ENCODE assay signal across 9 cellular contexts in genomic region chr1:162151900-162152829, GRCh38.
DNase-seq lines count a peak whose midpoint lies in the region; ATAC-seq and TF ChIP-seq lines count a peak whose summit lies in the region.
"Had no signal": no experiment of that assay in that cellular context is flagged by ENCODE, and none has a peak within 500 bp of the region (broad histone marks: within the 10 kb centered on the region; RNA-seq: fewer than 3 reads in every experiment).

No MANE protein-coding gene starts in this region.

- peak; percentile 75 for DNase-seq in SKM-1 treated with dmso at 0.1 percent for 144 hours (lab: John Stamatoyannopoulos, UW; ENCODE audit: unreplicated experiment)
- no peak for DNase-seq in SKM-1 (lab: John Stamatoyannopoulos, UW; ENCODE audit: unreplicated experiment)
- DNase-seq in brain microvascular endothelial cell = peak; percentile 75
- no peak for DNase-seq in stimulated activated effector memory CD8-positive, alpha-beta T cell treated with anti-CD3 and anti-CD28 coated beads, Interleukin-12 subunit alpha, Interleukin-12 subunit beta, amount 100 ng/mL, for 72 hours (ENCODE audit: low spot score in 2 of 2)
- no peak for DNase-seq in psoas muscle
- no peak for DNase-seq in DMS53 treated with DMSO at 0.1 percent for 48 hours (lab: John Stamatoyannopoulos, UW; ENCODE audit: unreplicated experiment)
- no peak for DNase-seq in G401 (ENCODE audit: low spot score)

- no peaks in the 10 kb centered on the region for H3K36me3 ChIP-seq in brain microvascular endothelial cell (replicated peaks)
- H3K36me3 ChIP-seq in psoas muscle (ENCODE audit: insufficient read depth in 1 of 2, low read depth in 1 of 2) = no peaks in the 10 kb centered on the region
- H3K36me3 ChIP-seq: HAP-1 had no signal

- H3K4me3 ChIP-seq in brain microvascular endothelial cell (ENCODE audit: low read depth, low read length) (no peak overlapping the region), psoas muscle (no peak overlapping the region)
- H3K4me3 ChIP-seq: HAP-1 had no signal

- H3K9me3 Mint-ChIP-seq in stimulated activated effector memory CD8-positive, alpha-beta T cell treated with anti-CD3 and anti-CD28 coated beads, Interleukin-12 subunit alpha, Interleukin-12 subunit beta, amount 100 ng/mL, for 72 hours = peaks cover 3% of the 10 kb centered on the region

- in situ Hi-C loops in brain microvascular endothelial cell (cut with HindIII; ENCODE audit: low pct_ligation_motif_present, low sequenced_read_pairs) = no loop called here
- in situ Hi-C loops in G401 (cut with HindIII; ENCODE audit: low sequenced_read_pairs) = no loop called here

- no peaks in the 10 kb centered on the region for H3K4me1 ChIP-seq in psoas muscle
- H3K4me1 ChIP-seq: HAP-1 had no signal

- H3K4me1 Mint-ChIP-seq in stimulated activated effector memory CD8-positive, alpha-beta T cell treated with anti-CD3 and anti-CD28 coated beads, Interleukin-12 subunit alpha, Interleukin-12 subunit beta, amount 100 ng/mL, for 72 hours = no peaks in the 10 kb centered on the region

- ATAC-seq in HG03575 (IDR thresholded peaks at IDR 0.05; ENCODE audit: extremely low read depth, insufficient number of reproducible peaks, low FRiP score, unreplicated experiment) = peak; percentile 58
- ATAC-seq in stimulated activated effector memory CD8-positive, alpha-beta T cell treated with anti-CD3 and anti-CD28 coated beads, Interleukin-12 subunit alpha, Interleukin-12 subunit beta, amount 100 ng/mL, for 72 hours = peak; percentile 62
- ATAC-seq in psoas muscle = no peak

- intact Hi-C loops in psoas muscle (cut with DNase I) = loop anchor here in 1 of 2 donors (5.0 kb wide), 1 partner anchor 35 kb away; no protein-coding TSS in a partner anchor

- H3K27me3 ChIP-seq in brain microvascular endothelial cell (replicated peaks) = no peaks in the 10 kb centered on the region
- no peaks in the 10 kb centered on the region for H3K27me3 ChIP-seq in psoas muscle (ENCODE audit: insufficient read depth in 3 of 3, low read length in 2 of 3)

- no peaks in the 10 kb centered on the region for H3K36me3 Mint-ChIP-seq in stimulated activated effector memory CD8-positive, alpha-beta T cell treated with anti-CD3 and anti-CD28 coated beads, Interleukin-12 subunit alpha, Interleukin-12 subunit beta, amount 100 ng/mL, for 72 hours

- H3K27ac ChIP-seq in brain microvascular endothelial cell (no peak overlapping the region), psoas muscle (no peak overlapping the region)

- no peak overlapping the region for H3K27ac Mint-ChIP-seq in stimulated activated effector memory CD8-positive, alpha-beta T cell treated with anti-CD3 and anti-CD28 coated beads, Interleukin-12 subunit alpha, Interleukin-12 subunit beta, amount 100 ng/mL, for 72 hours

- 71 to 79% (median 73%) methylated on average over 9 of the region's 9 CpGs for WGBS in psoas muscle, 3 donors

- TF ChIP-seq CTCF in brain microvascular endothelial cell (IDR thresholded peaks at IDR 0.05; ENCODE audit: low read depth, low read length, missing control alignments) (no peak), psoas muscle (IDR thresholded peaks at IDR 0.05) (no peak)

- H3K4me3 Mint-ChIP-seq in stimulated activated effector memory CD8-positive, alpha-beta T cell treated with anti-CD3 and anti-CD28 coated beads, Interleukin-12 subunit alpha, Interleukin-12 subunit beta, amount 100 ng/mL, for 72 hours = no peak overlapping the region

- H3K9me3 ChIP-seq in psoas muscle = no peaks in the 10 kb centered on the region
- H3K9me3 ChIP-seq: HAP-1 had no signal

Comparison
In these comparisons a context has a peak if more than half of its experiments do, and no peak if none do; other contexts are left out.
1. DNase-seq: peak in SKM-1 treated with dmso at 0.1 percent for 144 hours (single experiment) and brain microvascular endothelial cell (single experiment); none in SKM-1 (single experiment), stimulated activated effector memory CD8-positive, alpha-beta T cell treated with anti-CD3 and anti-CD28 coated beads, Interleukin-12 subunit alpha, Interleukin-12 subunit beta, amount 100 ng/mL, for 72 hours (0 of 2), psoas muscle (0 of 2), DMS53 treated with DMSO at 0.1 percent for 48 hours (single experiment) and G401 (single experiment).
2. ATAC-seq: peak in HG03575 (single experiment) and stimulated activated effector memory CD8-positive, alpha-beta T cell treated with anti-CD3 and anti-CD28 coated beads, Interleukin-12 subunit alpha, Interleukin-12 subunit beta, amount 100 ng/mL, for 72 hours (single experiment); none in psoas muscle (0 of 4).